Comparison of ENCODE assay signal across 10 cellular contexts in the genomic region with DNA sequence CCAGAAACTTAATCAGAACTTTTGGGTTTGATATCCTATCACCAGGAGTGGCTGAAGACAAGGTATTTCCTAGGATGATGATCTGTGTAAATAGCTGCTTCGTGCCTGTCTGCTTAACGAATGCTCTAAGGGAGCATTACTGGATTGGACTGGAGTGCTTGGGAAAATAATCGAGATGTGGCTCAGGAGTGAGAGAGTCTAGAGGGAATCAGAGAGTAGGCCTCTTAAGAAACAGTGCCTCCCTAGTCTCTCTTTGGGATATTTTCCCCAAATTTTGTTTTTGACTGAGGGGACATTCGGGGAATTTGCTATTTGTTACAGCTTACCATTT. TPM values are rescaled to one million over a fixed set of nuclear protein-coding genes. Genes with fewer than 3 reads are reported as not detected.
A peak's percentile ranks its signal among the peaks of the same experiment; 100 is the strongest.
DNase-seq lines count a peak whose midpoint lies in the region; ATAC-seq and TF ChIP-seq lines count a peak whose summit lies in the region.
"Had no signal": no experiment of that assay in that cellular context is flagged by ENCODE, and none has a peak within 500 bp of the region (broad histone marks: within the 10 kb centered on the region; RNA-seq: fewer than 3 reads in every experiment).

No MANE protein-coding gene starts in this region.

- H3K36me3 ChIP-seq in gastrocnemius medialis = no peaks in the 10 kb centered on the region

- peak overlapping the region; percentile 96 for H3K27ac Mint-ChIP-seq in activated naive CD8-positive, alpha-beta T cell

- DNase-seq in EH (ENCODE audit: low read depth) (peak; percentile 45), left ventricle myocardium superior (no peak), gastrocnemius medialis (no peak), A172 (ENCODE audit: low spot score) (no peak)
- DNase-seq: stimulated activated naive CD4-positive, alpha-beta T cell treated with Interleukin-2 at 50 U/mL for 16 hours had no signal

- H3K27ac ChIP-seq in gastrocnemius medialis = peak overlapping the region; percentile 63 to 74 (median 66)
- H3K27ac ChIP-seq: HL-60 had no signal

- in situ Hi-C loops in gastrocnemius medialis (cut with MboI; ENCODE audit: low sequenced_read_pairs in 4 of 4) = loop anchor here (5.0 to 25.0 kb wide), 4 partner anchors 278 to 288 kb away; no protein-coding TSS in a partner anchor

- ATAC-seq in left ventricle myocardium superior (peak; percentile 9), gastrocnemius medialis (no peak), GM19395 (IDR thresholded peaks at IDR 0.05; ENCODE audit: unreplicated experiment) (no peak), GM21390 (IDR thresholded peaks at IDR 0.05; ENCODE audit: unreplicated experiment) (no peak), HG03565 (IDR thresholded peaks at IDR 0.05; ENCODE audit: unreplicated experiment) (no peak)

- H3K36me3 Mint-ChIP-seq in activated naive CD8-positive, alpha-beta T cell = peaks cover 10% of the 10 kb centered on the region

- intact Hi-C loops in left ventricle myocardium superior (cut with micrococcal nuclease) = loop anchor here (5.0 kb wide), 1 partner anchor 503 kb away; no protein-coding TSS in a partner anchor
- intact Hi-C loops in gastrocnemius medialis (cut with DNase I; ENCODE audit: low total_unique reads) = loop anchor here (5.0 kb wide), 2 partner anchors 128 to 418 kb away; a partner anchor contains a TSS

- no peaks in the 10 kb centered on the region for H3K27me3 ChIP-seq in gastrocnemius medialis

- peaks cover 54% of the 10 kb centered on the region for H3K4me1 Mint-ChIP-seq in activated naive CD8-positive, alpha-beta T cell (ENCODE audit: low read depth)

- no peaks in the 10 kb centered on the region for H3K27me3 Mint-ChIP-seq in activated naive CD8-positive, alpha-beta T cell

- H3K4me3 Mint-ChIP-seq in activated naive CD8-positive, alpha-beta T cell = peak overlapping the region; percentile 99

- no peaks in the 10 kb centered on the region for H3K9me3 Mint-ChIP-seq in activated naive CD8-positive, alpha-beta T cell (ENCODE audit: low read depth)

- peaks cover 3 to 6% of the 10 kb centered on the region in 2 donors for H3K4me1 ChIP-seq in gastrocnemius medialis

- no peak for TF ChIP-seq CTCF in gastrocnemius medialis (IDR thresholded peaks at IDR 0.05 in 4 of 5, conservative IDR thresholded peaks at IDR 0.05 in 1 of 5)

- H3K9me3 ChIP-seq in gastrocnemius medialis = no peaks in the 10 kb centered on the region

- TF ChIP-seq POLR2A in gastrocnemius medialis (IDR thresholded peaks at IDR 0.05) = no peak

- peak overlapping the region; percentile 60 to 79 (median 64) for H3K4me3 ChIP-seq in gastrocnemius medialis

RNA-seq across cellular contexts. Expression of a gene that starts 2.5 kb away (rescaled TPM):
- total RNA-seq in left ventricle myocardium superior = 4.1 TPM
- 1 to 10 TPM; 4.1 to 6.3 (median 4.8) TPM for total RNA-seq in gastrocnemius medialis
- total RNA-seq in A172 (2014; rRNA removed; shearing (Covaris generic)) = 2.1 TPM in 2 replicates

RNA-seq across cellular contexts. Expression of a gene that starts 49.2 kb away (rescaled TPM):
- total RNA-seq in left ventricle myocardium superior (14.1 TPM), gastrocnemius medialis (1 to 10 TPM; 4.6 to 9.1 (median 6.6) TPM)
- 9.9 and 32.3 TPM in 2 replicates for total RNA-seq in A172 (2014; rRNA removed; shearing (Covaris generic))

RNA-seq across cellular contexts. Expression of a gene that starts 49.3 kb away (rescaled TPM):
- total RNA-seq in left ventricle myocardium superior (5.5 TPM), gastrocnemius medialis (1 to 10 TPM; 2.9 to 5.8 (median 3.6) TPM)
- total RNA-seq in A172 (2014; rRNA removed; shearing (Covaris generic)) = 5.9 and 7.8 TPM in 2 replicates
